Comparison of ENCODE assay signal across 1 cellular context in the genomic region with DNA sequence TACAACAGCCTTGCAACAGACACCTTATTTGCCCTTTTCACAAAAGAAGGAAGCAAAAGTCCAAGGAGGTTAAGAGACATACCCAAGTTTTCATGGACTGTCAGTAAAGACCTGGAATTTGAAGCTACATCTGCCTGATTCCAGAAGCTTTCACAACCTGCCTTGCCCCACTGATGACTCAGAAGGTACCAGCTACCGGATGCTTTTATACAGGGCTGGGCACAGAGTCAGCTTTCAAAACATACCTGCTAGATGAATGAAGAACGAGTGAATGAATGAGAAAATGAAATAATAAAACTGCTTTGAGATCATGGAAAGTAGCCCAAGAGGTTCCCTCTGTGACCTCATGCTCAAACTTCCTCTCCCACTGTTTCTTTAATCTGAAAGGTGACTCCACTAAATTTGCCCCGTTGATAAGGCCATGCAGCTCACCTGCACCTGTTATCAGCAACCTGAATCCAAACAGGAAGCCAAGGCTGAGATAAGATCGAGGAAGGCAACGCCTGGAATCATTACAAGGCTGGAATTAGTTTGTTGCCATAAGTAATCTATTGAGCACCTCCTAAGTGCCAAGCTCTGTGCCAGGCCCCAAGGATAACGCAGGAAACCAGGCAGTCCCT.
TF ChIP-seq lines count a peak whose summit lies in the region.

No MANE protein-coding gene starts in this region.

TF ChIP-seq in SK-N-SH treated with all-trans-retinoic acid at 6 μM for 48 hours, 23 proteins besides CTCF, POLR2A, EP300 and RAD21 (continued from another document):
- TF ChIP-seq, protein P1, sequence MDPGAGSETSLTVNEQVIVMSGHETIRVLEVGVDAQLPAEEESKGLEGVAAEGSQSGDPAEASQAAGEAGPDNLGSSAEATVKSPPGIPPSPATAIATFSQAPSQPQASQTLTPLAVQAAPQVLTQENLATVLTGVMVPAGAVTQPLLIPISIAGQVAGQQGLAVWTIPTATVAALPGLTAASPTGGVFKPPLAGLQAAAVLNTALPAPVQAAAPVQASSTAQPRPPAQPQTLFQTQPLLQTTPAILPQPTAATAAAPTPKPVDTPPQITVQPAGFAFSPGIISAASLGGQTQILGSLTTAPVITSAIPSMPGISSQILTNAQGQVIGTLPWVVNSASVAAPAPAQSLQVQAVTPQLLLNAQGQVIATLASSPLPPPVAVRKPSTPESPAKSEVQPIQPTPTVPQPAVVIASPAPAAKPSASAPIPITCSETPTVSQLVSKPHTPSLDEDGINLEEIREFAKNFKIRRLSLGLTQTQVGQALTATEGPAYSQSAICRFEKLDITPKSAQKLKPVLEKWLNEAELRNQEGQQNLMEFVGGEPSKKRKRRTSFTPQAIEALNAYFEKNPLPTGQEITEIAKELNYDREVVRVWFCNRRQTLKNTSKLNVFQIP (CRISPR knock-in tag; IDR thresholded peaks at IDR 0.05; ENCODE audit: borderline replicate concordance, low read depth) = no peak
- no peak for TF ChIP-seq RARB (CRISPR knock-in tag; IDR thresholded peaks at IDR 0.05)
- TF ChIP-seq ZFP3 (CRISPR knock-in tag; IDR thresholded peaks at IDR 0.05) = no peak
- no peak for TF ChIP-seq ZC3H10 (CRISPR knock-in tag; IDR thresholded peaks at IDR 0.05)
- TF ChIP-seq, protein P2, sequence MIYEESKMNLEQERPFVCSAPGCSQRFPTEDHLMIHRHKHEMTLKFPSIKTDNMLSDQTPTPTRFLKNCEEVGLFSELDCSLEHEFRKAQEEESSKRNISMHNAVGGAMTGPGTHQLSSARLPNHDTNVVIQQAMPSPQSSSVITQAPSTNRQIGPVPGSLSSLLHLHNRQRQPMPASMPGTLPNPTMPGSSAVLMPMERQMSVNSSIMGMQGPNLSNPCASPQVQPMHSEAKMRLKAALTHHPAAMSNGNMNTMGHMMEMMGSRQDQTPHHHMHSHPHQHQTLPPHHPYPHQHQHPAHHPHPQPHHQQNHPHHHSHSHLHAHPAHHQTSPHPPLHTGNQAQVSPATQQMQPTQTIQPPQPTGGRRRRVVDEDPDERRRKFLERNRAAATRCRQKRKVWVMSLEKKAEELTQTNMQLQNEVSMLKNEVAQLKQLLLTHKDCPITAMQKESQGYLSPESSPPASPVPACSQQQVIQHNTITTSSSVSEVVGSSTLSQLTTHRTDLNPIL (CRISPR knock-in tag; IDR thresholded peaks at IDR 0.05; ENCODE audit: low read depth) = no peak
- no peak for TF ChIP-seq ZNF70 (CRISPR knock-in tag; IDR thresholded peaks at IDR 0.05)
- no peak for TF ChIP-seq ZFP30 (CRISPR knock-in tag; IDR thresholded peaks at IDR 0.05)
- TF ChIP-seq TCF4 (CRISPR knock-in tag; IDR thresholded peaks at IDR 0.05; ENCODE audit: borderline replicate concordance) = no peak
- no peak for TF ChIP-seq ARNTL (CRISPR knock-in tag; IDR thresholded peaks at IDR 0.05; ENCODE audit: borderline replicate concordance, low read depth)
- TF ChIP-seq ZNF565 (CRISPR knock-in tag; conservative IDR thresholded peaks at IDR 0.05; ENCODE audit: low read depth) = no peak
- TF ChIP-seq TOX (CRISPR knock-in tag; IDR thresholded peaks at IDR 0.05; ENCODE audit: borderline replicate concordance) = no peak
- TF ChIP-seq ISL1 (CRISPR knock-in tag; IDR thresholded peaks at IDR 0.05) = no peak
